10 cellular contexts compared by ENCODE assay signal in genomic region chr17:59369026-59369724, GRCh38. TPM values are rescaled to one million over a fixed set of nuclear protein-coding genes. Genes with fewer than 3 reads are reported as not detected.
DNase-seq lines count a peak whose midpoint lies in the region; ATAC-seq and TF ChIP-seq lines count a peak whose summit lies in the region.
"Had no signal": no experiment of that assay in that cellular context is flagged by ENCODE, and none has a peak within 500 bp of the region (broad histone marks: within the 10 kb centered on the region; RNA-seq: fewer than 3 reads in every experiment).

No MANE protein-coding gene starts in this region.

- H3K9me3 Mint-ChIP-seq in immature natural killer cell: no peaks in the 10 kb centered on the region

- no peak for ATAC-seq in left lung
- ATAC-seq in HG02571 (IDR thresholded peaks at IDR 0.05; ENCODE audit: unreplicated experiment): no peak

- H3K36me3 ChIP-seq in GM23248 (ENCODE audit: low read depth) (no peaks in the 10 kb centered on the region), left lung (no peaks in the 10 kb centered on the region), spleen (no peaks in the 10 kb centered on the region)

- H2AFZ ChIP-seq in GM23248: no peak overlapping the region

- peaks cover 40 to 53% of the 10 kb centered on the region in 2 donors for H3K4me1 Mint-ChIP-seq in immature natural killer cell

- peaks cover 32% of the 10 kb centered on the region for H3F3A ChIP-seq in GM23248 (ENCODE audit: insufficient read depth)

- H3K27ac ChIP-seq in GM23248 (no peak overlapping the region), left lung (peak overlapping the region; percentile 78), spleen (peak overlapping the region in 6 of 8 donors; percentile 0 to 84 (median 80))
- H3K27ac ChIP-seq: epithelial cell of prostate had no signal

- H3K4me3 Mint-ChIP-seq in immature natural killer cell: no peak overlapping the region

- no peak overlapping the region for H3K27ac Mint-ChIP-seq in immature natural killer cell

- TF ChIP-seq CTCF in cardiac fibroblast (IDR thresholded peaks at IDR 0.05; ENCODE audit: low read depth, low read length): no peak
- no peak for TF ChIP-seq CTCF in left lung (IDR thresholded peaks at IDR 0.05)
- TF ChIP-seq CTCF in spleen (IDR thresholded peaks at IDR 0.05 in 8 of 11, conservative IDR thresholded peaks at IDR 0.05 in 3 of 11): no peak

- intact Hi-C loops in left lung (cut with DNase I): no loop called here
- intact Hi-C loops in spleen (cut with DNase I; ENCODE audit: low total_unique reads): no loop called here

- no peaks in the 10 kb centered on the region for H3K9me2 ChIP-seq in GM23248 (ENCODE audit: insufficient read depth)

- WGBS in GM23248 (ENCODE audit: low coverage in 1 of 2, low lambda C conversion rate in 2 of 2, missing lambda C conversion rate in 2 of 2), 2 experiments: 46 to 59% methylated on average over 8 of the region's 8 CpGs
- 77 to 91% (median 83%) methylated on average over 8 of the region's 8 CpGs for WGBS in spleen, 5 donors

- H3K9ac ChIP-seq in GM23248: no peak overlapping the region

- H4K20me1 ChIP-seq in GM23248 (ENCODE audit: insufficient read depth): no peaks in the 10 kb centered on the region

- H3K36me3 Mint-ChIP-seq in immature natural killer cell: no peaks in the 10 kb centered on the region

- in situ Hi-C loops in GM23248 (cut with MboI): no loop called here

- peaks cover 0 to 7% (median 2%) of the 10 kb centered on the region in 3 donors for H3K27me3 Mint-ChIP-seq in immature natural killer cell (ENCODE audit: low read depth in 3 of 3)

- H3K4me1 ChIP-seq in GM23248 (ENCODE audit: insufficient read depth) (peaks cover 66% of the 10 kb centered on the region), left lung (peaks cover 58 to 100% of the 10 kb centered on the region in 2 donors), spleen (peaks cover 74 to 100% (median 92%) of the 10 kb centered on the region in 6 donors)

- no peak overlapping the region for H3K4me3 ChIP-seq in GM23248
- H3K4me3 ChIP-seq in cardiac fibroblast (replicated peaks in 1 of 2; ENCODE audit: low read depth in 2 of 2, low read length in 2 of 2): no peak overlapping the region
- no peak overlapping the region for H3K4me3 ChIP-seq in left lung
- H3K4me3 ChIP-seq in spleen: no peak overlapping the region

- H3K79me2 ChIP-seq in GM23248 (ENCODE audit: insufficient read depth): peaks cover 64% of the 10 kb centered on the region

- no peak for TF ChIP-seq POLR2A in spleen (IDR thresholded peaks at IDR 0.05)

- H3K9me3 ChIP-seq in GM23248 (ENCODE audit: low read depth): no peaks in the 10 kb centered on the region
- H3K9me3 ChIP-seq in left lung: no peaks in the 10 kb centered on the region
- H3K9me3 ChIP-seq in spleen: no peaks in the 10 kb centered on the region

- DNase-seq in GM23248 (peak; percentile 52), cardiac fibroblast (ENCODE audit: low read depth in 2 of 2) (peak; percentile 36 to 54), left lung (no peak), spleen (no peak), immature natural killer cell (no peak), NCI-H1930 (lab: John Stamatoyannopoulos, UW) (no peak), NCI-H524 treated with DMSO at 0.1 percent for 48 hours (lab: John Stamatoyannopoulos, UW) (no peak)
- DNase-seq: islet precursor cell had no signal

- H3K4me2 ChIP-seq in GM23248 (ENCODE audit: unreplicated experiment): no peak overlapping the region

- H3K27me3 ChIP-seq in GM23248 (replicated peaks; ENCODE audit: insufficient read depth): no peaks in the 10 kb centered on the region
- no peaks in the 10 kb centered on the region for H3K27me3 ChIP-seq in left lung
- H3K27me3 ChIP-seq in spleen (replicated peaks in 1 of 7): no peaks in the 10 kb centered on the region

RNA-seq across cellular contexts. Expression of gene YPEL2, which starts 37.7 kb away (rescaled TPM):
- total RNA-seq in GM23248 (2014; rRNA removed; shearing (Covaris generic)): 5.8 and 6.6 TPM in 2 replicates
- 9.0 and 9.6 TPM in 2 replicates for polyA plus RNA-seq in GM23248 (2016; fragmentation: Nextera tagmentation; extraction: Ambion mirVana)
- 10 to 100 TPM; 13.8 to 23.6 TPM for total RNA-seq in left lung
- 10 to 100 TPM; 24.6 to 45.6 (median 36.2) TPM for total RNA-seq in spleen
- 1 to 10 TPM; 6.7 to 9.1 (median 9.0) TPM for polyA plus RNA-seq in spleen
- polyA plus RNA-seq in immature natural killer cell: 10 to 100 TPM in 2 of 3 donors, 1 to 10 TPM in 1; 5.6 to 13.0 (median 11.0) TPM

Comparison
In these comparisons a context has a peak if more than half of its experiments do, and no peak if none do; other contexts are left out.
1. DNase-seq: peak in GM23248 (single experiment) and cardiac fibroblast (2 of 2); none in left lung (0 of 2), spleen (single experiment), immature natural killer cell (0 of 3), NCI-H1930 (0 of 2) and NCI-H524 treated with DMSO at 0.1 percent for 48 hours (single experiment).